In the genomic region with DNA sequence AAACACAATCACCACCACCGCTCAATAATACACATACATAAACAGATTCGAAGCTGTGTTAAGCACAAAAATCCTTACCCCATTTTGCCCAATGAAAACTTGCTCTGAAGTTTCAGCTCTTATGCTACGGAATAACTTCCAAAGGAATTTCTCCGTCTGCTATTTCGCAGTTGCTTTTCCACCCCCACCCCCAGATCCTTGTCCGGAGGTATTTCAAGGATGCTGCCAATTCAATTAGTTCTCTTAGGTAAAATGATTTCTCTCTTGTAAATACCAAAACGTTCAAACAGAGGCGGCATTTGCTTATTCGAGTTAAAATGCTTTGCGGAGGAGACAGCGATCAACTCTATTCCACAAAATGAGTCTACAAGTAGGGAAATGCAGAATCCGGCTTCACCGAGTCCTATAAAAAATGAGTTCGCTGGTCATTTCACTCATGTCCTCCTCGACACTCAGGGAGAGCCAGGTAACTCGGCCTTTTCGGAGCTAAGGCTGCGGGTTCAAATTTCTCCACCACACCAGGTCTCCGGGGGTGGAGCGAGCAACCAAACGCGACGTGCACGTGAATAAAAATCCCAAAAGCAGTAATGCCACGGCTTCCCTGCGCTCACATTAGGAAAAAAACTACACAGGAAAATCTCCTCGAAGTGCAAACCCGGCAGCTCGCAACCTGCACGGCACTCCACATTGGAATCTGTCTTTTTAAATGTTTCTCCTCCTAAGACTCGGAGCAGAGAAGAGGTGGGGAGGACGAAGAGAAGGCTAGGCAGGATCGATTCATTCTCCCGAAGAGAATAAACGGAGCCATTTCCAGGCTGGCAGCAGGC, we compare ENCODE assay signal across 8 cellular contexts. TPM values are rescaled to one million over a fixed set of nuclear protein-coding genes. Genes with fewer than 3 reads are reported as not detected.
DNase-seq lines count a peak whose midpoint lies in the region; ATAC-seq, FAIRE-seq and TF ChIP-seq lines count a peak whose summit lies in the region.

No MANE protein-coding gene starts in this region.

- H3K27ac Mint-ChIP-seq in nephron: peak overlapping the region; percentile 90 to 100 (median 96)

- H3K9me3 Mint-ChIP-seq in nephron: no peaks in the 10 kb centered on the region

- H3K9me3 ChIP-seq in GM23248 (ENCODE audit: low read depth) (no peaks in the 10 kb centered on the region), endothelial cell of umbilical vein (replicated peaks; ENCODE audit: control insufficient read depth, insufficient read depth, low read length) (no peaks in the 10 kb centered on the region)

- dilution Hi-C loops in endothelial cell of umbilical vein (cut with MboI; ENCODE audit: extremely low pct_ligation_motif_present, low sequenced_read_pairs): no loop called here

- peaks cover 53% of the 10 kb centered on the region for H3K4me1 Mint-ChIP-seq in nephron

- H2AFZ ChIP-seq in GM23248: peak overlapping the region; percentile 88
- H2AFZ ChIP-seq in endothelial cell of umbilical vein (ENCODE audit: low read depth, low read length): peak overlapping the region; percentile 67

- peaks cover 14% of the 10 kb centered on the region for H3K27me3 Mint-ChIP-seq in nephron (ENCODE audit: low read depth)

- H3F3A ChIP-seq in GM23248 (ENCODE audit: insufficient read depth): 0 out of 2 replicates have a peak, but pooled peaks cover 6% of the 10 kb centered on the region

- no peaks in the 10 kb centered on the region for H3K9me1 ChIP-seq in endothelial cell of umbilical vein (replicated peaks; ENCODE audit: control insufficient read depth, extremely low read depth, insufficient read depth, low read length)

- POLR2A ChIA-PET in endothelial cell of umbilical vein (lab: Charles Lee): no interaction called here

- CTCF ChIA-PET in endothelial cell of umbilical vein (lab: Charles Lee): interaction anchor here (1.1 to 2.6 kb wide), 5 partner anchors 12 to 492 kb away, joined by 3 to 12 read pairs (median 6); no protein-coding TSS in a partner anchor

- H3K4me2 ChIP-seq in GM23248 (ENCODE audit: unreplicated experiment) (peak overlapping the region; percentile 95), endothelial cell of umbilical vein (ENCODE audit: insufficient read depth, low read length) (peak overlapping the region; percentile 86)

- ATAC-seq in SK-N-SH treated with all-trans-retinoic acid at 6 μM for 48 hours (peak; percentile 25), GM19397 (IDR thresholded peaks at IDR 0.05; ENCODE audit: unreplicated experiment) (no peak), GM18519 (IDR thresholded peaks at IDR 0.05; ENCODE audit: low FRiP score, unreplicated experiment) (no peak), HG02840 (IDR thresholded peaks at IDR 0.05; ENCODE audit: low FRiP score, unreplicated experiment) (no peak)

- BruUV-seq in endothelial cell of umbilical vein (replicated peaks; lab: Mats Ljungman, UMichigan): no TSS peak

- no peaks in the 10 kb centered on the region for H3K36me3 Mint-ChIP-seq in nephron (ENCODE audit: low read depth)

- H3K27me3 ChIP-seq in GM23248 (replicated peaks; ENCODE audit: insufficient read depth) (no peaks in the 10 kb centered on the region), endothelial cell of umbilical vein (ENCODE audit: control insufficient read depth in 2 of 2, insufficient read depth in 2 of 2, low read length in 2 of 2) (peaks cover 0 to 2% of the 10 kb centered on the region in 2 experiments)

- H3K4me1 ChIP-seq in GM23248 (ENCODE audit: insufficient read depth): peaks cover 22% of the 10 kb centered on the region
- peaks cover 24% of the 10 kb centered on the region for H3K4me1 ChIP-seq in endothelial cell of umbilical vein (ENCODE audit: control insufficient read depth, extremely low read depth, insufficient read depth, low read length)

- in situ Hi-C loops in GM23248 (cut with MboI): no loop called here

- H3K27ac ChIP-seq in C4-2B (peak overlapping the region; percentile 81), GM23248 (peak overlapping the region; percentile 78), endothelial cell of umbilical vein (ENCODE audit: insufficient read depth, low read depth, low read length) (no peak overlapping the region)

- intact Hi-C loops in endothelial cell of umbilical vein (cut with micrococcal nuclease): loop anchor here (1.0 to 10.0 kb wide), 6 partner anchors 99 to 1151 kb away; partner anchors contain the start of genes ARSB, JMY, SCAMP1 and SERINC5

- WGBS in GM23248 (ENCODE audit: low coverage in 1 of 2, low lambda C conversion rate in 2 of 2, missing lambda C conversion rate in 2 of 2), 2 experiments: 6% methylated on average over 35 of the region's 35 CpGs

- H3K9ac ChIP-seq in GM23248: peak overlapping the region; percentile 87
- H3K9ac ChIP-seq in endothelial cell of umbilical vein (replicated peaks; ENCODE audit: extremely low read depth, insufficient read depth, low read length): peak overlapping the region; percentile 41

- peak overlapping the region; percentile 96 to 99 (median 97) for H3K4me3 Mint-ChIP-seq in nephron

- H3K4me3 ChIP-seq in GM23248 (peak overlapping the region; percentile 84), endothelial cell of umbilical vein (replicated peaks in 1 of 3; ENCODE audit: insufficient read depth in 1 of 3, low read depth in 1 of 3, low read length in 3 of 3) (peak overlapping the region; percentile 80 to 89 (median 87))

- H3K9me2 ChIP-seq in GM23248 (ENCODE audit: insufficient read depth): no peaks in the 10 kb centered on the region

- H3K36me3 ChIP-seq in GM23248 (ENCODE audit: low read depth): no peaks in the 10 kb centered on the region
- H3K36me3 ChIP-seq in endothelial cell of umbilical vein (ENCODE audit: control insufficient read depth in 2 of 2, extremely low read depth in 1 of 2, insufficient read depth in 2 of 2, low read length in 2 of 2): no peaks in the 10 kb centered on the region

- H4K20me1 ChIP-seq in GM23248 (ENCODE audit: insufficient read depth) (no peaks in the 10 kb centered on the region), endothelial cell of umbilical vein (replicated peaks; ENCODE audit: control insufficient read depth, extremely low read depth, insufficient read depth, low read length) (no peaks in the 10 kb centered on the region)

- TF ChIP-seq CTCF in C4-2B (conservative IDR thresholded peaks at IDR 0.05) (no peak), endothelial cell of umbilical vein (IDR thresholded peaks at IDR 0.05; ENCODE audit: extremely low read depth in 1 of 2, insufficient read depth in 1 of 2, low read depth in 1 of 2, low read length in 2 of 2) (no peak), nephron (IDR thresholded peaks at IDR 0.05; ENCODE audit: unreplicated experiment in 3 of 3) (no peak)

- FAIRE-seq in endothelial cell of umbilical vein (lab: Jason Lieb, UNC): peak; percentile 26

- peak; percentile 56 for DNase-seq in GM23248
- DNase-seq in endothelial cell of umbilical vein (ENCODE audit: low read depth, low spot score): peak; percentile 48

- TF ChIP-seq POLR2A in endothelial cell of umbilical vein (IDR thresholded peaks at IDR 0.05; ENCODE audit: low read depth, low read length): no peak

- H3K79me2 ChIP-seq in GM23248 (ENCODE audit: insufficient read depth) (peaks cover 52% of the 10 kb centered on the region), endothelial cell of umbilical vein (ENCODE audit: control insufficient read depth, insufficient read depth, low read length) (no peaks in the 10 kb centered on the region)

TF ChIP-seq in SK-N-SH treated with all-trans-retinoic acid at 6 μM for 48 hours, 23 proteins besides CTCF, POLR2A, EP300 and RAD21 (continues in another document):
- TF ChIP-seq SNAI2 (CRISPR knock-in tag; IDR thresholded peaks at IDR 0.05) (no peak), ZNF8 (CRISPR knock-in tag; IDR thresholded peaks at IDR 0.05) (no peak), CSRNP3 (CRISPR knock-in tag; IDR thresholded peaks at IDR 0.05) (no peak), ZFP30 (CRISPR knock-in tag; IDR thresholded peaks at IDR 0.05) (no peak)

TF ChIP-seq in endothelial cell of umbilical vein, 7 proteins besides CTCF, POLR2A, EP300 and RAD21:
- TF ChIP-seq JUN (IDR thresholded peaks at IDR 0.05; ENCODE audit: borderline replicate concordance, insufficient read depth, insufficient read length, low read depth) (no peak), EZH2 (IDR thresholded peaks at IDR 0.05; ENCODE audit: borderline replicate concordance, low read depth, low read length, severe bottlenecking) (no peak)

RNA-seq across cellular contexts. Expression of gene HOMER1, which starts 1.0 kb away (rescaled TPM):
- total RNA-seq in GM23248 (2014; rRNA removed; shearing (Covaris generic)): 6.1 and 11.1 TPM in 2 replicates
- 4.7 and 5.3 TPM in 2 replicates for polyA plus RNA-seq in GM23248 (2016; fragmentation: Nextera tagmentation; extraction: Ambion mirVana)
- 3.9 and 4.2 TPM in 2 replicates for total RNA-seq in endothelial cell of umbilical vein
- polyA plus RNA-seq in endothelial cell of umbilical vein: 0.41 and 0.57 TPM in 2 replicates
- polyA plus RNA-seq in endothelial cell of umbilical vein (2011; cell fraction: cytosol; rRNA removed): 0.54 and 0.84 TPM in 2 replicates
- polyA plus RNA-seq in endothelial cell of umbilical vein (2011; cell fraction: nucleus; rRNA removed): 0.63 and 1.1 TPM in 2 replicates
- polyA plus RNA-seq in endothelial cell of umbilical vein (2012): 3.2 and 4.5 TPM in 2 replicates
- polyA minus RNA-seq in endothelial cell of umbilical vein: 1.2 and 2.4 TPM in 2 replicates
- 1.7 TPM for polyA minus RNA-seq in endothelial cell of umbilical vein (2011; cell fraction: cytosol; rRNA and poly(A)+ RNA removed)
- 3.2 and 3.3 TPM in 2 replicates for polyA minus RNA-seq in endothelial cell of umbilical vein (2011; cell fraction: nucleus; rRNA and poly(A)+ RNA removed)
